ENCODE assay signal across 6 cellular contexts in genomic region chr19:799076-799881, GRCh38. TPM values are rescaled to one million over a fixed set of nuclear protein-coding genes. Genes with fewer than 3 reads are reported as not detected.
DNase-seq lines count a peak whose midpoint lies in the region; ATAC-seq and TF ChIP-seq lines count a peak whose summit lies in the region.

No MANE protein-coding gene starts in this region.

- H3K27me3 ChIP-seq in foreskin keratinocyte (no peaks in the 10 kb centered on the region), tibial nerve (no peaks in the 10 kb centered on the region)

- TF ChIP-seq POLR2A in tibial nerve (IDR thresholded peaks at IDR 0.05) = no peak

- H3K27ac ChIP-seq in RWPE1 (peak overlapping the region; percentile 99), foreskin keratinocyte (peak overlapping the region; percentile 89), tibial nerve (peak overlapping the region in 3 of 4 donors; percentile 95 to 100 (median 97)), substantia nigra (ENCODE audit: low read depth, low read length, poor library complexity, severe bottlenecking) (no peak overlapping the region)

- CTCF ChIA-PET in RWPE1 (lab: Yijun Ruan, JAX) = interaction anchor here (0.7 to 1.1 kb wide), 2 partner anchors 10 to 11 kb away, joined by 3 to 4 read pairs; no protein-coding TSS in a partner anchor

- no peak for ATAC-seq in foreskin keratinocyte

- H3K4me3 ChIP-seq in tibial nerve = peak overlapping the region; percentile 91 to 96 (median 94)

- peaks cover 0 to 23% (median 7%) of the 10 kb centered on the region in 3 donors for H3K36me3 ChIP-seq in tibial nerve

- TF ChIP-seq EP300 in tibial nerve (IDR thresholded peaks at IDR 0.05) = no peak

- DNase-seq in EH (ENCODE audit: low read depth) = peak; percentile 64
- no peak for DNase-seq in RWPE1 (ENCODE audit: low spot score)
- peak in 1 of 2 donors; percentile 33 for DNase-seq in foreskin keratinocyte
- DNase-seq in tibial nerve (ENCODE audit: low spot score in 2 of 2) = no peak
- no peak for DNase-seq in substantia nigra (lab: John Stamatoyannopoulos, UW)
- no peak for DNase-seq in G401 (ENCODE audit: low spot score)

- in situ Hi-C loops in G401 (cut with HindIII; ENCODE audit: low sequenced_read_pairs) = no loop called here

- POLR2A ChIA-PET in RWPE1 (lab: Yijun Ruan, JAX; ENCODE audit: low non-redundant PET) = interaction anchor here (0.9 to 1.1 kb wide), 2 partner anchors 20 to 29 kb away, joined by 3 read pairs; no protein-coding TSS in a partner anchor

- 4 to 11% methylated on average over 23 to 24 of the region's 28 CpGs for WGBS in tibial nerve, 2 donors

- H3K9me3 ChIP-seq in tibial nerve = no peaks in the 10 kb centered on the region

- TF ChIP-seq CTCF in RWPE1 (conservative IDR thresholded peaks at IDR 0.05; ENCODE audit: low read depth) = peak; percentile 19; the same call in 1 of the 2 replicates
- TF ChIP-seq CTCF in foreskin keratinocyte (conservative IDR thresholded peaks at IDR 0.05) = peak; percentile 50
- peak in 2 of 5 experiments; percentile 12 to 14 for TF ChIP-seq CTCF in tibial nerve (IDR thresholded peaks at IDR 0.05)

- H3K4me1 ChIP-seq in foreskin keratinocyte (peaks cover 4% of the 10 kb centered on the region), tibial nerve (peaks cover 9 to 76% (median 59%) of the 10 kb centered on the region in 4 donors)

RNA-seq across cellular contexts. Expression of gene PTBP1, which starts 2.0 kb away (rescaled TPM):
- total RNA-seq in foreskin keratinocyte (222 and 244 TPM in 2 replicates), tibial nerve (100 to 1,000 TPM; 118 to 205 (median 141) TPM)
- 186 and 237 TPM in 2 replicates for polyA plus RNA-seq in foreskin keratinocyte
- total RNA-seq in G401 (2014; rRNA removed; shearing (Covaris generic)) = 273 and 361 TPM in 2 replicates

RNA-seq across cellular contexts. Expression of gene PLPPR3, which starts 22.5 kb away (rescaled TPM):
- total RNA-seq in foreskin keratinocyte (not detected in 2 replicates), tibial nerve (not detected)
- 0.15 TPM in 1 of 2 replicates, not detected in the other for polyA plus RNA-seq in foreskin keratinocyte
- total RNA-seq in G401 (2014; rRNA removed; shearing (Covaris generic)) = 47.9 and 54.5 TPM in 2 replicates

RNA-seq across cellular contexts. Expression of gene AZU1, which starts 28.4 kb away (rescaled TPM):
- total RNA-seq in foreskin keratinocyte = not detected in 2 replicates
- polyA plus RNA-seq in foreskin keratinocyte = 0.03 TPM in 1 of 2 replicates, not detected in the other
- under 1 TPM in 1 of 4 donors, not detected in 3; 0.42 TPM for total RNA-seq in tibial nerve
- 0.25 TPM in 1 of 2 replicates, not detected in the other for total RNA-seq in G401 (2014; rRNA removed; shearing (Covaris generic))

RNA-seq across cellular contexts. Expression of gene PRTN3, which starts 41.5 kb away (rescaled TPM):
- total RNA-seq in foreskin keratinocyte (not detected in 2 replicates), tibial nerve (not detected)
- polyA plus RNA-seq in foreskin keratinocyte = not detected in 2 replicates
- total RNA-seq in G401 (2014; rRNA removed; shearing (Covaris generic)) = 2.3 TPM in 1 of 2 replicates, not detected in the other

RNA-seq across cellular contexts. Expression of gene MISP, which starts 48.4 kb away (rescaled TPM):
- 50.0 and 55.4 TPM in 2 replicates for total RNA-seq in foreskin keratinocyte
- 40.2 and 45.5 TPM in 2 replicates for polyA plus RNA-seq in foreskin keratinocyte
- total RNA-seq in tibial nerve = under 1 TPM in 2 of 4 donors, not detected in 2; 0.20 to 0.30 TPM
- 1.2 and 2.8 TPM in 2 replicates for total RNA-seq in G401 (2014; rRNA removed; shearing (Covaris generic))

Comparison
In these comparisons a context has a peak if more than half of its experiments do, and no peak if none do; other contexts are left out.
1. RNA of gene PLPPR3, which starts 22.5 kb away (total RNA-seq): 47.9 to 54.5 TPM in G401; not detected in foreskin keratinocyte and not detected in tibial nerve; every median in the first group is over 10 times any median in the second.